12 cellular contexts compared by ENCODE assay signal in genomic region chr22:39327995-39328754, GRCh38.
"Had no signal": no experiment of that assay in that cellular context is flagged by ENCODE, and none has a peak within 500 bp of the region (broad histone marks: within the 10 kb centered on the region; RNA-seq: fewer than 3 reads in every experiment).

No MANE protein-coding gene starts in this region.

- H3K27ac Mint-ChIP-seq: activated naive CD8-positive, alpha-beta T cell; neural progenitor cell; T-helper 1 cell treated with Interleukin-12 subunit alpha and Interleukin-12 subunit beta and Interleukin-4 antibody, amounts not matched to agents 30 μg/mL and 1 μg/mL, for 36 hours had no signal

- H3K4me2 ChIP-seq: neural progenitor cell had no signal

- H3K27ac ChIP-seq: foreskin keratinocyte, neural progenitor cell, parathyroid adenoma, skin epidermis, tibial artery had no signal

- H3K4me1 ChIP-seq: parathyroid adenoma, tibial artery had no signal

- H3K36me3 Mint-ChIP-seq: activated naive CD8-positive, alpha-beta T cell; neural progenitor cell had no signal

- H3K4me3 Mint-ChIP-seq: activated naive CD8-positive, alpha-beta T cell; neural progenitor cell; T-helper 1 cell treated with Interleukin-12 subunit alpha and Interleukin-12 subunit beta and Interleukin-4 antibody, amounts not matched to agents 30 μg/mL and 1 μg/mL, for 36 hours had no signal

- ATAC-seq: foreskin keratinocyte had no signal

- H3K9me3 ChIP-seq: tibial artery had no signal

- H3K9me3 Mint-ChIP-seq: neural progenitor cell; T-helper 1 cell treated with Interleukin-12 subunit alpha and Interleukin-12 subunit beta and Interleukin-4 antibody, amounts not matched to agents 30 μg/mL and 1 μg/mL, for 36 hours had no signal

- H3K36me3 ChIP-seq: neural progenitor cell, tibial artery had no signal

- DNase-seq: activated CD4-positive, alpha-beta T cell treated with anti-CD3 and anti-CD28 coated beads, Interleukin-2, amount 50 U/mL, for 1 hour; activated CD4-positive, CD25-positive, alpha-beta regulatory T cell; activated T-cell treated with anti-CD3 and anti-CD28 coated beads, Interleukin-2, amount 50 U/mL, for 1 hour; amygdala; foreskin keratinocyte; mesenchymal stem cell; tibial artery had no signal

- H3K27me3 ChIP-seq: foreskin keratinocyte, neural progenitor cell, tibial artery had no signal

- H3K4me3 ChIP-seq: neural progenitor cell, skin epidermis, tibial artery had no signal

- H3K9ac ChIP-seq: neural progenitor cell, parathyroid adenoma had no signal

- H3K27me3 Mint-ChIP-seq: activated naive CD8-positive, alpha-beta T cell had no signal
